ENCODE assay signal across 11 cellular contexts in the genomic region with DNA sequence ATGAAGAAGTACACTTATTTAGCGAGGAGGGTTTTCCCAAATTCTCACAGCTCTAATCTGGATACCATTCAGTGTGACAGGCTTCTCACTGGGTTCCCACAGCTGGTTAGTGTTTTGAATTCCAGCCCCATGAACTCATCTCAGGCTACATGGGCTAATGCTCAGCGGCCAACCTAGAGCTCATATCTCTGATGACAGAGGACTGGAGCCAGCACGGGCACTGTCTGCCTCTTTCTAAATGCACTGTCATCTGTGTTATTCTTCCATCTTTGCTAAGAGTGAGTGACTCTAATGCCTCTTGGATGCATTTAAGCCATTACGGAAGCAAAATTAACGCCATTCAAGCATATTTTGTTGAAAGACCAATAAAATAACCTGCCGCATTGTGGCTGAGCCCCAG.
DNase-seq lines count a peak whose midpoint lies in the region; ATAC-seq and TF ChIP-seq lines count a peak whose summit lies in the region.
"Had no signal": no experiment of that assay in that cellular context is flagged by ENCODE, and none has a peak within 500 bp of the region (broad histone marks: within the 10 kb centered on the region; RNA-seq: fewer than 3 reads in every experiment).

No MANE protein-coding gene starts in this region.

- no peaks in the 10 kb centered on the region for H3K4me1 ChIP-seq in endodermal cell (ENCODE audit: control insufficient read depth, insufficient read depth, low read length)
- H3K4me1 ChIP-seq in lower lobe of right lung: peaks cover 6% of the 10 kb centered on the region

- no peak overlapping the region for H3K4me3 Mint-ChIP-seq in endodermal cell
- no peak overlapping the region for H3K4me3 Mint-ChIP-seq in activated T-helper 1 cell treated with anti-CD3 and anti-CD28 coated beads, Interleukin-12 subunit alpha, Interleukin-12 subunit beta, Interleukin-2, Interleukin-4 antibody, amounts not matched to agents 30 ng/mL and 10 ng/mL and 1 ng/mL, durations not matched to agents 14 hours and 24 hours and 36 hours
- H3K4me3 Mint-ChIP-seq: activated T-cell treated with anti-CD3 and anti-CD28 coated beads, Interleukin-2, amount 50 U/mL, for 4 hours had no signal

- intact Hi-C loops in lower lobe of right lung (cut with DNase I): no loop called here
- intact Hi-C loops in activated T-helper 1 cell treated with anti-CD3 and anti-CD28 coated beads, Interleukin-12 subunit alpha, Interleukin-12 subunit beta, Interleukin-2, Interleukin-4 antibody, amounts not matched to agents 30 ng/mL and 10 ng/mL and 1 ng/mL, durations not matched to agents 14 hours and 24 hours and 36 hours (cut with micrococcal nuclease): no loop called here

- DNase-seq in 8988T (peak; percentile 34), M059J (ENCODE audit: low read depth) (peak; percentile 95), endodermal cell (peak; percentile 72), lower lobe of right lung (no peak), DMS53 (lab: John Stamatoyannopoulos, UW) (no peak)
- no peak for DNase-seq in activated CD4-positive, alpha-beta T cell treated with anti-CD3 and anti-CD28 coated beads for 1 hour
- no peak for DNase-seq in central memory CD4-positive, alpha-beta T cell
- DNase-seq in activated T-helper 1 cell treated with anti-CD3 and anti-CD28 coated beads, Interleukin-12 subunit alpha, Interleukin-12 subunit beta, Interleukin-2, Interleukin-4 antibody, amounts not matched to agents 30 ng/mL and 10 ng/mL and 1 ng/mL, durations not matched to agents 14 hours and 24 hours and 36 hours (ENCODE audit: low spot score): no peak
- DNase-seq: activated T-cell treated with anti-CD3 and anti-CD28 coated beads, Interleukin-2, amount 50 U/mL, for 4 hours; NCI-H1092; upper lobe of left lung had no signal

- H3K9me3 Mint-ChIP-seq in endodermal cell: no peaks in the 10 kb centered on the region
- no peaks in the 10 kb centered on the region for H3K9me3 Mint-ChIP-seq in activated T-helper 1 cell treated with anti-CD3 and anti-CD28 coated beads, Interleukin-12 subunit alpha, Interleukin-12 subunit beta, Interleukin-2, Interleukin-4 antibody, amounts not matched to agents 30 ng/mL and 10 ng/mL and 1 ng/mL, durations not matched to agents 14 hours and 24 hours and 36 hours

- H3K4me1 Mint-ChIP-seq in endodermal cell: peaks cover 3% of the 10 kb centered on the region
- no peaks in the 10 kb centered on the region for H3K4me1 Mint-ChIP-seq in activated T-helper 1 cell treated with anti-CD3 and anti-CD28 coated beads, Interleukin-12 subunit alpha, Interleukin-12 subunit beta, Interleukin-2, Interleukin-4 antibody, amounts not matched to agents 30 ng/mL and 10 ng/mL and 1 ng/mL, durations not matched to agents 14 hours and 24 hours and 36 hours (ENCODE audit: low read depth)

- H3K4me3 ChIP-seq in endodermal cell (ENCODE audit: low read length) (no peak overlapping the region), lower lobe of right lung (no peak overlapping the region)
- H3K4me3 ChIP-seq: upper lobe of left lung had no signal

- H3K36me3 Mint-ChIP-seq in endodermal cell (ENCODE audit: low read depth): no peaks in the 10 kb centered on the region
- no peaks in the 10 kb centered on the region for H3K36me3 Mint-ChIP-seq in activated T-helper 1 cell treated with anti-CD3 and anti-CD28 coated beads, Interleukin-12 subunit alpha, Interleukin-12 subunit beta, Interleukin-2, Interleukin-4 antibody, amounts not matched to agents 30 ng/mL and 10 ng/mL and 1 ng/mL, durations not matched to agents 14 hours and 24 hours and 36 hours (ENCODE audit: low read depth)

- no peaks in the 10 kb centered on the region for H3K27me3 ChIP-seq in endodermal cell (ENCODE audit: control insufficient read depth, insufficient read depth, low read length, poor library complexity, severe bottlenecking)
- H3K27me3 ChIP-seq in lower lobe of right lung (ENCODE audit: low read depth): no peaks in the 10 kb centered on the region
- H3K27me3 ChIP-seq: upper lobe of left lung had no signal

- H3K9me3 ChIP-seq in endodermal cell (ENCODE audit: control insufficient read depth, low read length): no peaks in the 10 kb centered on the region
- H3K9me3 ChIP-seq in lower lobe of right lung: no peaks in the 10 kb centered on the region
- H3K9me3 ChIP-seq: upper lobe of left lung had no signal

- H3K27me3 Mint-ChIP-seq in endodermal cell (ENCODE audit: insufficient read depth): no peaks in the 10 kb centered on the region
- H3K27me3 Mint-ChIP-seq in activated T-helper 1 cell treated with anti-CD3 and anti-CD28 coated beads, Interleukin-12 subunit alpha, Interleukin-12 subunit beta, Interleukin-2, Interleukin-4 antibody, amounts not matched to agents 30 ng/mL and 10 ng/mL and 1 ng/mL, durations not matched to agents 14 hours and 24 hours and 36 hours (ENCODE audit: insufficient read depth): no peaks in the 10 kb centered on the region

- no peak for TF ChIP-seq CTCF in endodermal cell (conservative IDR thresholded peaks at IDR 0.05)
- no peak for TF ChIP-seq CTCF in lower lobe of right lung (IDR thresholded peaks at IDR 0.05)

- WGBS in endodermal cell (ENCODE audit: insufficient coverage in 1 of 2, insufficient read length in 1 of 2), 2 experiments: 79 to 81% methylated on average over 5 to 6 of the region's 6 CpGs

- H3K36me3 ChIP-seq in endodermal cell (ENCODE audit: control insufficient read depth, insufficient read depth, low read length) (no peaks in the 10 kb centered on the region), lower lobe of right lung (no peaks in the 10 kb centered on the region)
- H3K36me3 ChIP-seq: upper lobe of left lung had no signal

- H3K27ac Mint-ChIP-seq in endodermal cell: no peak overlapping the region
- H3K27ac Mint-ChIP-seq in activated T-helper 1 cell treated with anti-CD3 and anti-CD28 coated beads, Interleukin-12 subunit alpha, Interleukin-12 subunit beta, Interleukin-2, Interleukin-4 antibody, amounts not matched to agents 30 ng/mL and 10 ng/mL and 1 ng/mL, durations not matched to agents 14 hours and 24 hours and 36 hours: no peak overlapping the region

- H3K27ac ChIP-seq in endodermal cell (ENCODE audit: low read depth, low read length) (no peak overlapping the region), lower lobe of right lung (peak overlapping the region; percentile 21)

- no peak overlapping the region for H3K9ac ChIP-seq in endodermal cell (ENCODE audit: extremely low read depth, low read length, poor library complexity, severe bottlenecking)

- ATAC-seq in lower lobe of right lung: peak; percentile 56 to 58
- ATAC-seq: activated T-cell treated with anti-CD3 and anti-CD28 coated beads, Interleukin-2, amount 50 U/mL, for 4 hours had no signal

Comparison
In these comparisons a context has a peak if more than half of its experiments do, and no peak if none do; other contexts are left out.
1. DNase-seq: peak in 8988T (single experiment), M059J (single experiment) and endodermal cell (single experiment); none in lower lobe of right lung (single experiment), activated CD4-positive, alpha-beta T cell treated with anti-CD3 and anti-CD28 coated beads for 1 hour (single experiment), central memory CD4-positive, alpha-beta T cell (single experiment), activated T-helper 1 cell treated with anti-CD3 and anti-CD28 coated beads, Interleukin-12 subunit alpha, Interleukin-12 subunit beta, Interleukin-2, Interleukin-4 antibody, amounts not matched to agents 30 ng/mL and 10 ng/mL and 1 ng/mL, durations not matched to agents 14 hours and 24 hours and 36 hours (single experiment) and DMS53 (single experiment).